ENCODE assay signal across 2 cellular contexts in genomic region chr6:52360028-52360427, GRCh38.
TF ChIP-seq lines count a peak whose summit lies in the region.

No MANE protein-coding gene starts in this region.

TF ChIP-seq in IMR-90, 13 proteins besides CTCF, POLR2A, EP300 and RAD21:
- no peak for TF ChIP-seq CEBPB (IDR thresholded peaks at IDR 0.05; ENCODE audit: low read depth, low read length)
TF ChIP-seq in IMR-90: peak in this region for 0.

TF ChIP-seq in H1, 55 proteins besides CTCF, POLR2A, EP300 and RAD21:
- TF ChIP-seq PHF8 (conservative IDR thresholded peaks at IDR 0.05; ENCODE audit: low read depth, low read length) (no peak), SIX5 (IDR thresholded peaks at IDR 0.05; ENCODE audit: low read depth, low read length) (no peak), EZH2 (IDR thresholded peaks at IDR 0.05; ENCODE audit: low read depth, low read length, severe bottlenecking) (no peak), POU5F1 (IDR thresholded peaks at IDR 0.05; ENCODE audit: low read depth, low read length) (no peak), FOSL1 (IDR thresholded peaks at IDR 0.05; ENCODE audit: insufficient read depth, low read depth, low read length) (no peak), JUN (IDR thresholded peaks at IDR 0.05; ENCODE audit: low read depth, low read length) (no peak), CHD2 (IDR thresholded peaks at IDR 0.05; ENCODE audit: low read length) (no peak), EGR1 (IDR thresholded peaks at IDR 0.05; ENCODE audit: borderline replicate concordance, low read depth, low read length) (no peak), TAF1 (IDR thresholded peaks at IDR 0.05; ENCODE audit: low read depth, low read length) (no peak)
- TF ChIP-seq, protein P1, sequence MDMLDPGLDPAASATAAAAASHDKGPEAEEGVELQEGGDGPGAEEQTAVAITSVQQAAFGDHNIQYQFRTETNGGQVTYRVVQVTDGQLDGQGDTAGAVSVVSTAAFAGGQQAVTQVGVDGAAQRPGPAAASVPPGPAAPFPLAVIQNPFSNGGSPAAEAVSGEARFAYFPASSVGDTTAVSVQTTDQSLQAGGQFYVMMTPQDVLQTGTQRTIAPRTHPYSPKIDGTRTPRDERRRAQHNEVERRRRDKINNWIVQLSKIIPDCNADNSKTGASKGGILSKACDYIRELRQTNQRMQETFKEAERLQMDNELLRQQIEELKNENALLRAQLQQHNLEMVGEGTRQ (IDR thresholded peaks at IDR 0.05; ENCODE audit: low read length) = no peak
- TF ChIP-seq, protein P2, sequence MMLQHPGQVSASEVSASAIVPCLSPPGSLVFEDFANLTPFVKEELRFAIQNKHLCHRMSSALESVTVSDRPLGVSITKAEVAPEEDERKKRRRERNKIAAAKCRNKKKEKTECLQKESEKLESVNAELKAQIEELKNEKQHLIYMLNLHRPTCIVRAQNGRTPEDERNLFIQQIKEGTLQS (IDR thresholded peaks at IDR 0.05; ENCODE audit: insufficient read depth, low read depth, low read length) = no peak
